16 cellular contexts compared by ENCODE assay signal in the genomic region with DNA sequence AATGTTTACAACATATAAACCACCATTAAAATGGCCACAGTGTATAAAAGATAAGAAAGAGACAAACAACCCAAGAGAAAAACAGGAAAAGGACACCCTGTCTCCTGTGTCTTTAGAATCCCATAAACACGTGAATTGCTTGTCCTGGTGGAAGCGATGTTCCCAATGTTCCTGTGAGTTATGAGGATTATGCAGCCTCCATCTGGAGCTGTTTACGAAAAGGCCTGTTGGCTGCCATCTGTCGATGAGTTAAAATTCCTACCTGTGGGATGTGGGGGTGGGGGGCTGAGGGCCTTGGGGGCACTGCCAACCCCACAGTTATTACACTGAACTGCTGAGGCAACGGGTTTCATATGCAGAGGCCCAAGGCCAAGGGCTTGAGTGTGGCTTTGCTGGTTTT. TPM values are rescaled to one million over a fixed set of nuclear protein-coding genes. Genes with fewer than 3 reads are reported as not detected.
DNase-seq lines count a peak whose midpoint lies in the region; ATAC-seq and TF ChIP-seq lines count a peak whose summit lies in the region.
"Had no signal": no experiment of that assay in that cellular context is flagged by ENCODE, and none has a peak within 500 bp of the region (broad histone marks: within the 10 kb centered on the region; RNA-seq: fewer than 3 reads in every experiment).

No MANE protein-coding gene starts in this region.

- no peak for TF ChIP-seq POLR2A in sigmoid colon (IDR thresholded peaks at IDR 0.05)

- no peak for TF ChIP-seq EP300 in sigmoid colon (IDR thresholded peaks at IDR 0.05)

- TF ChIP-seq CTCF in dorsolateral prefrontal cortex (IDR thresholded peaks at IDR 0.05 in 54 of 56, conservative IDR thresholded peaks at IDR 0.05 in 2 of 56; ENCODE audit: low read depth in 1 of 56, partially characterized antibody in 56 of 56) = no peak
- TF ChIP-seq CTCF in sigmoid colon (IDR thresholded peaks at IDR 0.05) = no peak

- peaks cover 0 to 23% (median 14%) of the 10 kb centered on the region in 4 donors for H3K4me1 ChIP-seq in sigmoid colon
- H3K4me1 ChIP-seq in aorta (ENCODE audit: control insufficient read depth in 1 of 2, insufficient read depth in 2 of 2, low read length in 2 of 2) = no peaks in the 10 kb centered on the region
- H3K4me1 ChIP-seq: SJCRH30 had no signal

- H3K4me3 ChIP-seq in dorsolateral prefrontal cortex (no peak overlapping the region), sigmoid colon (no peak overlapping the region), MG63 (no peak overlapping the region), aorta (ENCODE audit: low read length in 2 of 2) (no peak overlapping the region)
- H3K4me3 ChIP-seq: adrenal gland, SJCRH30, upper lobe of right lung had no signal

- ATAC-seq in HG03039 (IDR thresholded peaks at IDR 0.05; ENCODE audit: unreplicated experiment) (no peak), aorta (ENCODE audit: low FRiP score) (no peak)
- ATAC-seq: upper lobe of right lung had no signal

- H3K36me3 ChIP-seq in sigmoid colon (peaks cover 18 to 57% (median 20%) of the 10 kb centered on the region in 4 donors), MG63 (peaks cover 6% of the 10 kb centered on the region), aorta (ENCODE audit: control insufficient read depth in 1 of 2, insufficient read depth in 2 of 2, low read length in 1 of 2) (peaks cover 0 to 5% of the 10 kb centered on the region in 2 donors)

- intact Hi-C loops in dorsolateral prefrontal cortex (cut with DNase I) (no loop called here), sigmoid colon (cut with DNase I) (no loop called here), aorta (cut with DNase I) (no loop called here)

- peak; percentile 75 for DNase-seq in DMS 273 treated with DMSO at 0.1 percent for 48 hours (lab: John Stamatoyannopoulos, UW)
- peak; percentile 91 for DNase-seq in NCI-H2171 treated with DMSO at 0.1 percent for 48 hours (lab: John Stamatoyannopoulos, UW)
- peak in 2 of 10 donors; percentile 52 to 84 for DNase-seq in dorsolateral prefrontal cortex
- DNase-seq in sigmoid colon = no peak
- no peak for DNase-seq in MG63
- no peak for DNase-seq in aorta
- DNase-seq: activated CD4-positive, alpha-beta T cell treated with anti-CD3 and anti-CD28 coated beads for 4 hours; naive B cell; retina; SJCRH30; stimulated activated CD4-positive, alpha-beta T cell treated with anti-CD3 and anti-CD28 coated beads, Interleukin-1b, Interleukin-23, amount 100 ng/mL, for 48 hours; T-helper 9 cell; upper lobe of right lung had no signal

- 78 to 88% methylated on average over 5 of the region's 5 CpGs for WGBS in sigmoid colon, 2 donors
- 79 to 85% methylated on average over 5 of the region's 5 CpGs for WGBS in aorta, 2 donors

- no peaks in the 10 kb centered on the region for H3K9me3 ChIP-seq in sigmoid colon
- no peaks in the 10 kb centered on the region for H3K9me3 ChIP-seq in MG63
- H3K9me3 ChIP-seq in aorta (ENCODE audit: control insufficient read depth, low read length) = no peaks in the 10 kb centered on the region
- H3K9me3 ChIP-seq: adrenal gland, SJCRH30, upper lobe of right lung had no signal

- H3K27me3 ChIP-seq in dorsolateral prefrontal cortex = no peaks in the 10 kb centered on the region
- H3K27me3 ChIP-seq in sigmoid colon = no peaks in the 10 kb centered on the region
- no peaks in the 10 kb centered on the region for H3K27me3 ChIP-seq in MG63
- no peaks in the 10 kb centered on the region for H3K27me3 ChIP-seq in aorta (ENCODE audit: control insufficient read depth in 1 of 2, insufficient read depth in 2 of 2, low read length in 1 of 2)
- H3K27me3 ChIP-seq: adrenal gland, SJCRH30, upper lobe of right lung had no signal

- H3K27ac ChIP-seq in dorsolateral prefrontal cortex (peak overlapping the region in 51 of 59 donors; percentile 14 to 96 (median 70)), sigmoid colon (peak overlapping the region; percentile 0 to 48 (median 18)), aorta (ENCODE audit: low read depth in 1 of 2, low read length in 2 of 2) (no peak overlapping the region)
- H3K27ac ChIP-seq: SJCRH30, upper lobe of right lung had no signal

RNA-seq across cellular contexts. Expression of gene NISCH, which starts 13.6 kb away (rescaled TPM):
- total RNA-seq in dorsolateral prefrontal cortex (100 to 1,000 TPM; 146 to 372 (median 259) TPM), sigmoid colon (100 to 1,000 TPM in 1 of 4 donors, 10 to 100 TPM in 3; 53.5 to 113 (median 68.4) TPM), aorta (100 to 1,000 TPM in 1 of 2 donors, 10 to 100 TPM in 1; 80.9 to 157 TPM)
- polyA plus RNA-seq in sigmoid colon (10 to 100 TPM; 14.3 to 47.4 (median 18.0) TPM), aorta (100 to 1,000 TPM in 1 of 2 donors, 10 to 100 TPM in 1; 13.3 to 122 TPM)
- 8.1 and 15.5 TPM in 2 replicates for total RNA-seq in MG63 (2014; rRNA removed; shearing (Covaris generic); ENCODE audit: low replicate concordance)

RNA-seq across cellular contexts. Expression of gene TNNC1, which starts 15.2 kb away (rescaled TPM):
- total RNA-seq in dorsolateral prefrontal cortex (1 to 10 TPM in 33 of 120 experiments, under 1 TPM in 16, not detected in 71; 0.62 to 2.9 (median 1.2) TPM), sigmoid colon (1 to 10 TPM in 1 of 4 donors, under 1 TPM in 1, not detected in 2; 0.99 to 2.9 TPM), aorta (1 to 10 TPM; 2.6 to 4.7 TPM)
- polyA plus RNA-seq in sigmoid colon (10 to 100 TPM in 2 of 3 donors, 1 to 10 TPM in 1; 2.6 to 34.2 (median 23.6) TPM), aorta (10 to 100 TPM in 1 of 2 donors, 1 to 10 TPM in 1; 3.0 to 20.7 TPM)
- total RNA-seq in MG63 (2014; rRNA removed; shearing (Covaris generic); ENCODE audit: low replicate concordance) = 0.99 TPM in 1 of 2 replicates, not detected in the other
- total RNA-seq: M059J had no signal

RNA-seq across cellular contexts. Expression of gene SEMA3G, which starts 24.1 kb away (rescaled TPM):
- total RNA-seq in dorsolateral prefrontal cortex (10 to 100 TPM in 36 of 120 experiments, 1 to 10 TPM in 84; 1.6 to 23.6 (median 7.0) TPM), sigmoid colon (1 to 10 TPM; 2.6 to 5.4 (median 4.3) TPM), aorta (10 to 100 TPM; 12.5 to 23.8 TPM)
- polyA plus RNA-seq in sigmoid colon (1 to 10 TPM in 1 of 3 donors, under 1 TPM in 2; 0.23 to 7.4 (median 0.60) TPM), aorta (under 1 TPM in 1 of 2 donors, not detected in 1; 0.26 TPM)
- not detected in 2 replicates for total RNA-seq in MG63 (2014; rRNA removed; shearing (Covaris generic); ENCODE audit: low replicate concordance)

RNA-seq across cellular contexts. Expression of gene STAB1, which starts 26.1 kb away (rescaled TPM):
- total RNA-seq in dorsolateral prefrontal cortex = 100 to 1,000 TPM in 4 of 120 experiments, 10 to 100 TPM in 113, 1 to 10 TPM in 3; 7.9 to 229 (median 32.7) TPM
- total RNA-seq in sigmoid colon = 100 to 1,000 TPM in 3 of 4 donors, 10 to 100 TPM in 1; 92.0 to 138 (median 120) TPM
- 10 to 100 TPM; 18.0 to 63.0 (median 58.5) TPM for polyA plus RNA-seq in sigmoid colon
- not detected in 2 replicates for total RNA-seq in MG63 (2014; rRNA removed; shearing (Covaris generic); ENCODE audit: low replicate concordance)
- total RNA-seq in aorta = 100 to 1,000 TPM; 339 to 651 TPM
- polyA plus RNA-seq in aorta = 100 to 1,000 TPM in 1 of 2 donors, 10 to 100 TPM in 1; 54.2 to 207 TPM
- total RNA-seq: M059J, SJCRH30 had no signal

RNA-seq across cellular contexts. Expression of gene PHF7, which starts 58.5 kb away (rescaled TPM):
- total RNA-seq in dorsolateral prefrontal cortex (10 to 100 TPM in 104 of 120 experiments, 1 to 10 TPM in 16; 5.3 to 27.0 (median 14.3) TPM), sigmoid colon (10 to 100 TPM in 3 of 4 donors, 1 to 10 TPM in 1; 8.9 to 14.1 (median 11.9) TPM), aorta (1 to 10 TPM; 7.7 to 8.0 TPM)
- polyA plus RNA-seq in sigmoid colon (10 to 100 TPM in 1 of 3 donors, 1 to 10 TPM in 2; 5.3 to 10.5 (median 9.0) TPM), aorta (1 to 10 TPM; 7.1 to 8.5 TPM)
- 4.8 and 5.5 TPM in 2 replicates for total RNA-seq in MG63 (2014; rRNA removed; shearing (Covaris generic); ENCODE audit: low replicate concordance)

Comparison
In these comparisons a context has a peak if more than half of its experiments do, and no peak if none do; other contexts are left out.
1. DNase-seq: peak in DMS 273 treated with DMSO at 0.1 percent for 48 hours (single experiment) and NCI-H2171 treated with DMSO at 0.1 percent for 48 hours (single experiment); none in sigmoid colon (single experiment), MG63 (single experiment) and aorta (0 of 2).
2. H3K27ac ChIP-seq: peak in dorsolateral prefrontal cortex (51 of 59) and sigmoid colon (4 of 4); none in aorta (0 of 2).